ENCODE assay signal across 20 cellular contexts in the genomic region with DNA sequence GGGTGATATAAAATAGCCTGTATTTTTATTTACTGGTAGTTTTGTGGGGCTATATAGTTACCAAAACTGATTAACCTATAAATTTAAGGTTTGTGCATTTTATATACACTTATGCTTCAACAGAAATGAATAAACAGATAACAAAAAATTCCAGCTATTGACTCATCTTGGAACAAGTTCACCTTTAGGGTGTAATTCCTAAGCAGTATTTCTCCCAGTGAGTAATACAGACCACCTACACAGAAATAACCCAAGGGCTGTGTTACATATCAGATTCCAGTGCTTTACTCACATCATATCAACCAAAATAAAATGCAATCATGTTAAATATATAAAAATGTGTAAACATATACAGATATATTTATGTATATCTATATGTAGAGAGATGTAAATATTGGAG.
DNase-seq lines count a peak whose midpoint lies in the region; FAIRE-seq and TF ChIP-seq lines count a peak whose summit lies in the region.
"Had no signal": no experiment of that assay in that cellular context is flagged by ENCODE, and none has a peak within 500 bp of the region (broad histone marks: within the 10 kb centered on the region; RNA-seq: fewer than 3 reads in every experiment).

No MANE protein-coding gene starts in this region.

- no peak overlapping the region for H3K4me3 ChIP-seq in fibroblast of pulmonary artery (replicated peaks; ENCODE audit: low read depth, low read length)
- no peak overlapping the region for H3K4me3 ChIP-seq in skeletal muscle cell (ENCODE audit: low read depth, low read length)
- H3K4me3 ChIP-seq: ascending aorta, psoas muscle had no signal

- FAIRE-seq in GM12892 (lab: Jason Lieb, UNC) (no peak), H54 (lab: Jason Lieb, UNC) (no peak)

- TF ChIP-seq POLR2A in GM12892 (IDR thresholded peaks at IDR 0.05; ENCODE audit: low read depth, low read length) (no peak), H54 (IDR thresholded peaks at IDR 0.05; ENCODE audit: low read depth, low read length) (no peak)

- DNase-seq in HT1080 (ENCODE audit: low read depth) (peak; percentile 13), amniotic epithelial cell (ENCODE audit: low read depth) (peak; percentile 78), fibroblast of pulmonary artery (ENCODE audit: low read depth) (peak; percentile 18), skeletal muscle cell (ENCODE audit: low read depth) (peak; percentile 5), GM12892 (ENCODE audit: insufficient read length) (no peak), HEK293T (ENCODE audit: extremely low spot score) (no peak), H54 (ENCODE audit: insufficient read length, low spot score) (no peak)
- no peak for DNase-seq in stimulated activated CD4-positive, alpha-beta T cell treated with anti-CD3 and anti-CD28 coated beads, Interleukin-4, amount 100 ng/mL, for 1 hour
- DNase-seq: activated CD4-positive, alpha-beta T cell treated with anti-CD3 and anti-CD28 coated beads, Interleukin-2, amount 50 U/mL, for 4 hours; CD4-positive, CD25-positive, alpha-beta regulatory T cell; DMS153; effector CD8-positive, alpha-beta T cell; H9; left cardiac atrium; NCI-H1105; NCI-H1930; psoas muscle; stimulated activated CD4-positive, alpha-beta T cell treated with anti-CD3 and anti-CD28 coated beads, Interleukin-1b, Interleukin-23, amount 100 ng/mL, for 48 hours; WERI-Rb-1 had no signal

- POLR2A ChIA-PET in HEK293T (lab: Yijun Ruan, JAX): no interaction called here

- TF ChIP-seq CTCF in fibroblast of pulmonary artery (IDR thresholded peaks at IDR 0.05; ENCODE audit: low read length, missing control alignments): no peak

- CTCF ChIA-PET in HEK293T (lab: Yijun Ruan, JAX): no interaction called here

TF ChIP-seq in HEK293T, 16 proteins besides CTCF, POLR2A, EP300 and RAD21:
- TF ChIP-seq SUZ12 (IDR thresholded peaks at IDR 0.05) (no peak), ELF4 (IDR thresholded peaks at IDR 0.05) (no peak), CTBP1 (IDR thresholded peaks at IDR 0.05; ENCODE audit: borderline replicate concordance) (no peak), FOXM1 (IDR thresholded peaks at IDR 0.05; ENCODE audit: borderline replicate concordance) (no peak), ARNT (IDR thresholded peaks at IDR 0.05) (no peak), FOXA1 (IDR thresholded peaks at IDR 0.05) (no peak), LEF1 (IDR thresholded peaks at IDR 0.05; ENCODE audit: borderline replicate concordance) (no peak), NFRKB (IDR thresholded peaks at IDR 0.05) (no peak), ZNF384 (IDR thresholded peaks at IDR 0.05) (no peak), L3MBTL2 (conservative IDR thresholded peaks at IDR 0.05) (no peak), FOXK2 (IDR thresholded peaks at IDR 0.05) (no peak), SP1 (IDR thresholded peaks at IDR 0.05) (no peak), TARDBP (IDR thresholded peaks at IDR 0.05) (no peak), HDGF (IDR thresholded peaks at IDR 0.05; ENCODE audit: borderline replicate concordance) (no peak), BHLHE40 (IDR thresholded peaks at IDR 0.05; ENCODE audit: borderline replicate concordance) (no peak)
- TF ChIP-seq, protein P1, sequence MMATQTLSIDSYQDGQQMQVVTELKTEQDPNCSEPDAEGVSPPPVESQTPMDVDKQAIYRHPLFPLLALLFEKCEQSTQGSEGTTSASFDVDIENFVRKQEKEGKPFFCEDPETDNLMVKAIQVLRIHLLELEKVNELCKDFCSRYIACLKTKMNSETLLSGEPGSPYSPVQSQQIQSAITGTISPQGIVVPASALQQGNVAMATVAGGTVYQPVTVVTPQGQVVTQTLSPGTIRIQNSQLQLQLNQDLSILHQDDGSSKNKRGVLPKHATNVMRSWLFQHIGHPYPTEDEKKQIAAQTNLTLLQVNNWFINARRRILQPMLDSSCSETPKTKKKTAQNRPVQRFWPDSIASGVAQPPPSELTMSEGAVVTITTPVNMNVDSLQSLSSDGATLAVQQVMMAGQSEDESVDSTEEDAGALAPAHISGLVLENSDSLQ (IDR thresholded peaks at IDR 0.05): no peak

Comparison
In these comparisons a context has a peak if more than half of its experiments do, and no peak if none do; other contexts are left out.
1. DNase-seq: peak in HT1080 (single experiment), amniotic epithelial cell (single experiment), fibroblast of pulmonary artery (single experiment) and skeletal muscle cell (single experiment); none in GM12892 (single experiment), stimulated activated CD4-positive, alpha-beta T cell treated with anti-CD3 and anti-CD28 coated beads, Interleukin-4, amount 100 ng/mL, for 1 hour (single experiment), HEK293T (single experiment) and H54 (single experiment).